Comparison of ENCODE assay signal across 30 cellular contexts in the genomic region with DNA sequence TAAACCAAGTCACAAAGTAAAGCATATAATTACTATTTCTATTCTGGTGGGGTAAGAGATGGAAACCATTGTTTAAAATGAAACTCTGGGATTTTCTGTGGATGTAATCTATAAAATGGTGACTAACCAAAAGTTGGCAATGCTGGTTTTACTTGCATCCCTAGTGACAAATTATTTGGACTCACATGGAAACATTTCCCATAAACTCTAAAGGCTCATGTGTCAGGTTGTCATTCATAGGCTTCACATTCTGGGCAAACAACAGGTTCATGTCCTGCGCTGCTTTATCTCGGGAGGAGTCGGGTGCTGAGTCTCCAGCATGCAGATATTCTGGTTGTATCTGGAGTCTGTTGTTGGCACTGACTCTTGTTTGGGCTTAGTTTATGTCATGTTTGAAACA.
"Had no signal": no experiment of that assay in that cellular context is flagged by ENCODE, and none has a peak within 500 bp of the region (broad histone marks: within the 10 kb centered on the region; RNA-seq: fewer than 3 reads in every experiment).

No MANE protein-coding gene starts in this region.

- H3K4me1 ChIP-seq: colonic mucosa, esophagus muscularis mucosa, esophagus squamous epithelium, foreskin keratinocyte, gastrocnemius medialis, gastroesophageal sphincter, heart left ventricle, heart right ventricle had no signal

- H3K4me2 ChIP-seq: hepatocyte had no signal

- H3K27me3 ChIP-seq: colonic mucosa, dorsolateral prefrontal cortex, esophagus muscularis mucosa, esophagus squamous epithelium, foreskin keratinocyte, gastrocnemius medialis, gastroesophageal sphincter, heart left ventricle, heart right ventricle, hepatocyte had no signal

- H3K4me3 ChIP-seq: colonic mucosa, coronary artery, dorsolateral prefrontal cortex, esophagus muscularis mucosa, esophagus squamous epithelium, gastrocnemius medialis, gastroesophageal sphincter, heart left ventricle, heart right ventricle, hepatocyte had no signal

- ATAC-seq: effector memory CD8-positive, alpha-beta T cell; esophagus mucosa; gastrocnemius medialis; gastroesophageal sphincter; heart left ventricle; heart right ventricle had no signal

- H3K36me3 ChIP-seq: colonic mucosa, esophagus squamous epithelium, gastrocnemius medialis, heart left ventricle had no signal

- H3K27me3 Mint-ChIP-seq: dendritic cell treated with granulocyte-macrophage colony-stimulating factor and Interleukin-4, amounts not matched to agents 40 ng/mL and 50 ng/mL, for 4 days; effector memory CD8-positive, alpha-beta T cell had no signal

- H3K9me3 Mint-ChIP-seq: dendritic cell treated with granulocyte-macrophage colony-stimulating factor and Interleukin-4, amounts not matched to agents 40 ng/mL and 50 ng/mL, for 4 days; effector memory CD8-positive, alpha-beta T cell had no signal

- H3K27ac ChIP-seq: colonic mucosa, coronary artery, dorsolateral prefrontal cortex, epithelial cell of prostate, esophagus muscularis mucosa, esophagus squamous epithelium, foreskin keratinocyte, gastrocnemius medialis, gastroesophageal sphincter, heart left ventricle, heart right ventricle, hepatocyte had no signal

- DNase-seq: colonic mucosa; cortex of kidney; dermis blood vessel endothelial cell; dorsolateral prefrontal cortex; effector CD4-positive, alpha-beta T cell; effector CD8-positive, alpha-beta T cell; effector memory CD4-positive, alpha-beta T cell; effector memory CD8-positive, alpha-beta T cell; endodermal cell; erythroblast; esophagus squamous epithelium; foreskin fibroblast; foreskin keratinocyte; foreskin melanocyte; gastrocnemius medialis; glutamatergic neuron; head of caudate nucleus; heart left ventricle; heart right ventricle had no signal

- H3K79me2 ChIP-seq: hepatocyte had no signal

- H3K9me3 ChIP-seq: colonic mucosa, esophagus squamous epithelium, gastrocnemius medialis, gastroesophageal sphincter had no signal

- H2AFZ ChIP-seq: hepatocyte had no signal

- H3K27ac Mint-ChIP-seq: dendritic cell treated with granulocyte-macrophage colony-stimulating factor and Interleukin-4, amounts not matched to agents 40 ng/mL and 50 ng/mL, for 4 days; endodermal cell had no signal

- H3K4me3 Mint-ChIP-seq: dendritic cell treated with granulocyte-macrophage colony-stimulating factor and Interleukin-4, amounts not matched to agents 40 ng/mL and 50 ng/mL, for 4 days; effector memory CD8-positive, alpha-beta T cell; endodermal cell had no signal

- FAIRE-seq: colon, endometrium, endothelial cell of umbilical vein, frontal cortex had no signal
